In the genomic region with DNA sequence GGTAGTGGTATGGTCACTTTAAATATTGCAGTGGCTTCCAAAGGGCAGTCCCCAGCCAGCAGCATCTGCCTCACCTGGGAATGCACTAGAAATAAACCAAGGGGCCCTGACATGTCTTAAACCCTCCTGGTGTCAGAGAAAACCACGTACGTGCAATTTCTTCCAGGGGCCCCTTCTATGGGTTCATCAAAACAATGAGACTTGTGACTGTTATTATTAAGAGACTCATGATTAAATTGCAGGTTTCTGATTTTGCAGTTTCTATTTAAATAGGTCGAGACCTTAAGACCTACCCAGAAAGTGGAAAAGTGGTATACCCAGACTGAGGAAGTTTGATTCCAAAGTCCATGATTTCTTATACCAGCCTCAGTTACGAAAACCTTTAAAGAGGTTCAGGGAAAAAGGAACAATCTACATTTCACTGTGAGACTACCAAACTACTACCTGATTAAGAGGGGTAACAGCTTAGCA, we compare ENCODE assay signal across 8 cellular contexts. TPM values are rescaled to one million over a fixed set of nuclear protein-coding genes. Genes with fewer than 3 reads are reported as not detected.
DNase-seq lines count a peak whose midpoint lies in the region; ATAC-seq and TF ChIP-seq lines count a peak whose summit lies in the region.

No MANE protein-coding gene starts in this region.

- peaks cover 40% of the 10 kb centered on the region for H3K4me1 Mint-ChIP-seq in mesothelial cell of epicardium

- TF ChIP-seq CTCF in BJ (IDR thresholded peaks at IDR 0.05; ENCODE audit: insufficient read depth, low read depth, low read length) (no peak), astrocyte of the cerebellum (IDR thresholded peaks at IDR 0.05; ENCODE audit: low read depth, low read length, missing control alignments) (no peak), mesothelial cell of epicardium (IDR thresholded peaks at IDR 0.05; ENCODE audit: unreplicated experiment) (no peak)

- no peak for DNase-seq in BJ (ENCODE audit: low read depth)
- no peak for DNase-seq in astrocyte of the cerebellum (ENCODE audit: low read depth)
- DNase-seq in mesothelial cell of epicardium (ENCODE audit: low spot score in 2 of 2, unreplicated experiment in 2 of 2), result no peak
- DNase-seq in glomerular visceral epithelial cell (ENCODE audit: extremely low spot score), result no peak
- no peak for DNase-seq in NCI-H446 treated with DMSO at 0.1 percent for 48 hours (lab: John Stamatoyannopoulos, UW)
- DNase-seq in NCI-H2081 (lab: John Stamatoyannopoulos, UW), result no peak
- no peak for DNase-seq in NCI-H2029 treated with DMSO at 0.1 percent for 48 hours (lab: John Stamatoyannopoulos, UW)

- ATAC-seq in HG03342 (IDR thresholded peaks at IDR 0.05; ENCODE audit: unreplicated experiment), result peak; percentile 4

- POLR2A ChIA-PET in BJ (lab: Charles Lee), result interaction anchor here (0.6 to 1.4 kb wide), 3 partner anchors 9 to 138 kb away, joined by 3 to 6 read pairs (median 3); a partner anchor contains a TSS

- in situ Hi-C loops in astrocyte of the cerebellum (cut with HindIII; ENCODE audit: low sequenced_read_pairs), result loop anchor here (10.0 kb wide), 1 partner anchor 193 kb away; no protein-coding TSS in a partner anchor

- H3K4me3 Mint-ChIP-seq in mesothelial cell of epicardium, result peak overlapping the region; percentile 96

- no peaks in the 10 kb centered on the region for H3K27me3 ChIP-seq in BJ (ENCODE audit: control insufficient read depth, insufficient read depth, low read length)

- H3K27ac Mint-ChIP-seq in mesothelial cell of epicardium, result peak overlapping the region; percentile 98

- H3K36me3 Mint-ChIP-seq in mesothelial cell of epicardium, result peaks cover 36% of the 10 kb centered on the region

- no peaks in the 10 kb centered on the region for H3K27me3 Mint-ChIP-seq in mesothelial cell of epicardium (ENCODE audit: low read depth)

- peak overlapping the region; percentile 74 for H3K4me3 ChIP-seq in BJ (ENCODE audit: low read depth, low read length)
- H3K4me3 ChIP-seq in astrocyte of the cerebellum (ENCODE audit: low read depth, low read length), result peak overlapping the region; percentile 64

- H3K36me3 ChIP-seq in BJ (ENCODE audit: control insufficient read depth, insufficient read depth, low read length), result peaks cover 27% of the 10 kb centered on the region

- H3K9me3 Mint-ChIP-seq in mesothelial cell of epicardium, result no peaks in the 10 kb centered on the region

- CTCF ChIA-PET in BJ (lab: Yijun Ruan, JAX), result interaction anchor here (0.8 to 11.2 kb wide), 6 partner anchors 8 to 152 kb away, joined by 3 to 220 read pairs (median 6); no protein-coding TSS in a partner anchor

RNA-seq across cellular contexts. Expression of a gene that starts 0.7 kb away (rescaled TPM):
- polyA plus RNA-seq in BJ (2011; rRNA removed), result 4.5 and 5.7 TPM in 2 replicates
- polyA minus RNA-seq in BJ (2011; rRNA and poly(A)+ RNA removed), result 3.9 and 4.1 TPM in 2 replicates
- total RNA-seq in mesothelial cell of epicardium, result 30.9 to 32.2 TPM (median 31.7 TPM) in 3 replicates

RNA-seq across cellular contexts. Expression of a gene that starts 8.5 kb away (rescaled TPM):
- 636 and 850 TPM in 2 replicates for polyA plus RNA-seq in BJ (2011; rRNA removed)
- 589 and 728 TPM in 2 replicates for polyA minus RNA-seq in BJ (2011; rRNA and poly(A)+ RNA removed)
- total RNA-seq in mesothelial cell of epicardium, result 886 to 925 TPM (median 921 TPM) in 3 replicates

RNA-seq across cellular contexts. Expression of a gene that starts 9.2 kb away (rescaled TPM):
- 17.6 and 26.3 TPM in 2 replicates for polyA plus RNA-seq in BJ (2011; rRNA removed)
- polyA minus RNA-seq in BJ (2011; rRNA and poly(A)+ RNA removed), result 9.5 and 9.8 TPM in 2 replicates
- total RNA-seq in mesothelial cell of epicardium, result 128 to 135 TPM (median 132 TPM) in 3 replicates

RNA-seq across cellular contexts. Expression of a gene that starts 48.7 kb away (rescaled TPM):
- 0.75 and 1.8 TPM in 2 replicates for polyA plus RNA-seq in BJ (2011; rRNA removed)
- 0.31 and 0.76 TPM in 2 replicates for polyA minus RNA-seq in BJ (2011; rRNA and poly(A)+ RNA removed)
- 0.40 to 0.54 TPM in 2 of 3 replicates, not detected in the other for total RNA-seq in mesothelial cell of epicardium
